Comparison of ENCODE assay signal across 15 cellular contexts in genomic region chr16:2524339-2524938, GRCh38. TPM values are rescaled to one million over a fixed set of nuclear protein-coding genes. Genes with fewer than 3 reads are reported as not detected.
A peak's percentile ranks its signal among the peaks of the same experiment; 100 is the strongest.
DNase-seq lines count a peak whose midpoint lies in the region; ATAC-seq and TF ChIP-seq lines count a peak whose summit lies in the region.
"Had no signal": no experiment of that assay in that cellular context is flagged by ENCODE, and none has a peak within 500 bp of the region (broad histone marks: within the 10 kb centered on the region; RNA-seq: fewer than 3 reads in every experiment).

No MANE protein-coding gene starts in this region.

- no peak for TF ChIP-seq CTCF in activated CD8-positive, alpha-beta T cell treated with anti-CD3 and anti-CD28 coated beads for 36 hours (IDR thresholded peaks at IDR 0.05)
- no peak for TF ChIP-seq CTCF in type B pancreatic cell (conservative IDR thresholded peaks at IDR 0.05)

- no peaks in the 10 kb centered on the region for H3K27me3 Mint-ChIP-seq in activated CD8-positive, alpha-beta T cell treated with anti-CD3 and anti-CD28 coated beads for 36 hours
- H3K27me3 Mint-ChIP-seq in naive B cell: no peaks in the 10 kb centered on the region
- no peaks in the 10 kb centered on the region for H3K27me3 Mint-ChIP-seq in type B pancreatic cell

- no peaks in the 10 kb centered on the region for H3K9me3 Mint-ChIP-seq in activated CD8-positive, alpha-beta T cell treated with anti-CD3 and anti-CD28 coated beads for 36 hours
- H3K9me3 Mint-ChIP-seq in naive B cell (peaks cover 0 to 3% (median 0%) of the 10 kb centered on the region in 7 donors), type B pancreatic cell (no peaks in the 10 kb centered on the region)

- peaks cover 19% of the 10 kb centered on the region for H3K36me3 Mint-ChIP-seq in activated CD8-positive, alpha-beta T cell treated with anti-CD3 and anti-CD28 coated beads for 36 hours (ENCODE audit: low read depth)
- peaks cover 7 to 18% of the 10 kb centered on the region in 2 donors for H3K36me3 Mint-ChIP-seq in naive B cell
- H3K36me3 Mint-ChIP-seq in type B pancreatic cell: peaks cover 8% of the 10 kb centered on the region

- peaks cover 13% of the 10 kb centered on the region for H3K4me1 Mint-ChIP-seq in activated CD8-positive, alpha-beta T cell treated with anti-CD3 and anti-CD28 coated beads for 36 hours (ENCODE audit: low read depth)
- H3K4me1 Mint-ChIP-seq in naive B cell (peaks cover 30 to 38% (median 36%) of the 10 kb centered on the region in 3 donors), type B pancreatic cell (ENCODE audit: unreplicated experiment) (peaks cover 7% of the 10 kb centered on the region)

- no peak for ATAC-seq in Right ventricle myocardium inferior
- no peak for ATAC-seq in left ventricle myocardium superior
- ATAC-seq in activated CD8-positive, alpha-beta T cell treated with anti-CD3 and anti-CD28 coated beads for 36 hours: no peak
- ATAC-seq in naive B cell (ENCODE audit: low read depth in 2 of 2): no peak
- no peak for ATAC-seq in GM21737 (IDR thresholded peaks at IDR 0.05; ENCODE audit: unreplicated experiment)

- CTCF ChIA-PET in activated CD8-positive, alpha-beta T cell treated with anti-CD3 and anti-CD28 coated beads for 36 hours (lab: Charles Lee): interaction anchor here (1.4 kb wide), 1 partner anchor 8 kb away, joined by 3 read pairs; no protein-coding TSS in a partner anchor

- no peak overlapping the region for H3K4me3 Mint-ChIP-seq in activated CD8-positive, alpha-beta T cell treated with anti-CD3 and anti-CD28 coated beads for 36 hours
- peak overlapping the region in 4 of 8 donors; percentile 25 to 67 (median 44) for H3K4me3 Mint-ChIP-seq in naive B cell
- peak overlapping the region; percentile 69 for H3K4me3 Mint-ChIP-seq in type B pancreatic cell

- peak overlapping the region; percentile 5 for H3K27ac Mint-ChIP-seq in activated CD8-positive, alpha-beta T cell treated with anti-CD3 and anti-CD28 coated beads for 36 hours
- peak overlapping the region; percentile 44 to 99 (median 85) for H3K27ac Mint-ChIP-seq in naive B cell
- peak overlapping the region; percentile 77 for H3K27ac Mint-ChIP-seq in type B pancreatic cell

- intact Hi-C loops in Right ventricle myocardium inferior (cut with DNase I) (no loop called here), left ventricle myocardium superior (cut with micrococcal nuclease) (no loop called here)
- intact Hi-C loops in activated CD8-positive, alpha-beta T cell treated with anti-CD3 and anti-CD28 coated beads for 36 hours (cut with micrococcal nuclease): no loop called here

- peak; percentile 11 for DNase-seq in Right ventricle myocardium inferior (ENCODE audit: missing footprints)
- DNase-seq in left ventricle myocardium superior: no peak
- DNase-seq in activated CD8-positive, alpha-beta T cell treated with anti-CD3 and anti-CD28 coated beads for 36 hours: no peak
- no peak for DNase-seq in naive B cell
- DNase-seq in type B pancreatic cell (ENCODE audit: extremely low spot score, unreplicated experiment): no peak
- DNase-seq in HUDEP-2 (lab: John Stamatoyannopoulos, UW; ENCODE audit: unreplicated experiment in 76 of 76): no peak
- no peak for DNase-seq in stimulated activated CD4-positive, alpha-beta T cell treated with anti-CD3 and anti-CD28 coated beads, Interleukin-4, amount 100 ng/mL, for 24 hours
- DNase-seq: activated CD4-positive, alpha-beta T cell treated with anti-CD3 and anti-CD28 coated beads for 1 hour; effector CD4-positive, alpha-beta T cell; GM23248; kidney; NCI-H82; SW 1271 had no signal

- POLR2A ChIA-PET in activated CD8-positive, alpha-beta T cell treated with anti-CD3 and anti-CD28 coated beads for 36 hours (lab: Charles Lee): interaction anchor here (1.0 kb wide), 1 partner anchor 10 kb away, joined by 3 read pairs; the partner anchor contains the start of gene ATP6V0C

RNA-seq across cellular contexts. Expression of gene AMDHD2, which starts 4.3 kb away (rescaled TPM):
- total RNA-seq in Right ventricle myocardium inferior: 16.2 TPM
- total RNA-seq in left ventricle myocardium superior: 15.8 TPM
- total RNA-seq in activated CD8-positive, alpha-beta T cell treated with anti-CD3 and anti-CD28 coated beads for 36 hours: 10 to 100 TPM; 28.2 to 29.0 TPM
- polyA plus RNA-seq in naive B cell (ENCODE audit: low read depth in 6 of 6): 10 to 100 TPM; 17.6 to 24.0 (median 20.5) TPM
- 46.1 and 61.8 TPM in 2 replicates for total RNA-seq in type B pancreatic cell (ENCODE audit: low replicate concordance)

RNA-seq across cellular contexts. Expression of gene CEMP1, which starts 6.8 kb away (rescaled TPM):
- total RNA-seq in Right ventricle myocardium inferior: not detected
- not detected for total RNA-seq in left ventricle myocardium superior
- not detected for total RNA-seq in activated CD8-positive, alpha-beta T cell treated with anti-CD3 and anti-CD28 coated beads for 36 hours
- polyA plus RNA-seq in naive B cell (ENCODE audit: low read depth in 6 of 6): 1 to 10 TPM; 2.4 to 5.7 (median 3.5) TPM
- total RNA-seq in type B pancreatic cell (ENCODE audit: low replicate concordance): 0.22 and 0.74 TPM in 2 replicates
- total RNA-seq: GM23248, pulmonary artery endothelial cell had no signal

RNA-seq across cellular contexts. Expression of gene ATP6V0C, which starts 10.7 kb away (rescaled TPM):
- total RNA-seq in Right ventricle myocardium inferior (137 TPM), left ventricle myocardium superior (150 TPM), type B pancreatic cell (ENCODE audit: low replicate concordance) (155 and 223 TPM in 2 replicates)
- total RNA-seq in activated CD8-positive, alpha-beta T cell treated with anti-CD3 and anti-CD28 coated beads for 36 hours: 10 to 100 TPM; 85.9 to 88.6 TPM
- polyA plus RNA-seq in naive B cell (ENCODE audit: low read depth in 6 of 6): 100 to 1,000 TPM in 3 of 6 donors, 10 to 100 TPM in 3; 75.4 to 114 (median 98.1) TPM

RNA-seq across cellular contexts. Expression of gene PDPK1, which starts 13.4 kb away (rescaled TPM):
- total RNA-seq in Right ventricle myocardium inferior (47.1 TPM), left ventricle myocardium superior (43.1 TPM), type B pancreatic cell (ENCODE audit: low replicate concordance) (40.8 and 57.1 TPM in 2 replicates)
- 10 to 100 TPM; 32.4 to 33.9 TPM for total RNA-seq in activated CD8-positive, alpha-beta T cell treated with anti-CD3 and anti-CD28 coated beads for 36 hours
- polyA plus RNA-seq in naive B cell (ENCODE audit: low read depth in 6 of 6): 10 to 100 TPM; 16.7 to 44.8 (median 38.9) TPM

RNA-seq across cellular contexts. Expression of gene TBC1D24, which starts 49.5 kb away (rescaled TPM):
- total RNA-seq in Right ventricle myocardium inferior (14.8 TPM), left ventricle myocardium superior (15.4 TPM), type B pancreatic cell (ENCODE audit: low replicate concordance) (15.6 and 22.1 TPM in 2 replicates)
- 10 to 100 TPM; 16.6 to 16.7 TPM for total RNA-seq in activated CD8-positive, alpha-beta T cell treated with anti-CD3 and anti-CD28 coated beads for 36 hours
- 1 to 10 TPM in 4 of 6 donors, under 1 TPM in 2; 0.22 to 3.3 (median 2.5) TPM for polyA plus RNA-seq in naive B cell (ENCODE audit: low read depth in 6 of 6)

Comparison
In these comparisons a context has a peak if more than half of its experiments do, and no peak if none do; other contexts are left out.
1. H3K27ac Mint-ChIP-seq: peak in every context shown above with its lines; median percentile 85 in naive B cell; 77 in type B pancreatic cell; 5 in activated CD8-positive, alpha-beta T cell treated with anti-CD3 and anti-CD28 coated beads for 36 hours.